In genomic region chr3:24500806-24501205, GRCh38 we compare ENCODE assay signal across 25 cellular contexts. TPM values are rescaled to one million over a fixed set of nuclear protein-coding genes. Genes with fewer than 3 reads are reported as not detected.
DNase-seq lines count a peak whose midpoint lies in the region; ATAC-seq, FAIRE-seq and TF ChIP-seq lines count a peak whose summit lies in the region.
"Had no signal": no experiment of that assay in that cellular context is flagged by ENCODE, and none has a peak within 500 bp of the region (broad histone marks: within the 10 kb centered on the region; RNA-seq: fewer than 3 reads in every experiment).

No MANE protein-coding gene starts in this region.

- TF ChIP-seq CTCF in A549 (IDR thresholded peaks at IDR 0.05) = no peak
- no peak for TF ChIP-seq CTCF in PC-3 (conservative IDR thresholded peaks at IDR 0.05; ENCODE audit: low read depth, low read length)
- no peak for TF ChIP-seq CTCF in endothelial cell of umbilical vein (IDR thresholded peaks at IDR 0.05; ENCODE audit: extremely low read depth in 1 of 2, insufficient read depth in 1 of 2, low read depth in 1 of 2, low read length in 2 of 2)
- no peak for TF ChIP-seq CTCF in CD4-positive, alpha-beta T cell (IDR thresholded peaks at IDR 0.05)

- H3K27ac Mint-ChIP-seq in CD4-positive, alpha-beta T cell = no peak overlapping the region
- H3K27ac Mint-ChIP-seq: CD8-positive, alpha-beta T cell; H9 had no signal

- H3K79me2 ChIP-seq in GM23248 (ENCODE audit: insufficient read depth) (no peaks in the 10 kb centered on the region), PC-3 (ENCODE audit: low read length) (no peaks in the 10 kb centered on the region), endothelial cell of umbilical vein (ENCODE audit: control insufficient read depth, insufficient read depth, low read length) (no peaks in the 10 kb centered on the region)

- H3K27me3 Mint-ChIP-seq in CD4-positive, alpha-beta T cell = peaks cover 33% of the 10 kb centered on the region

- POLR2A ChIA-PET in A549 (lab: Yijun Ruan, JAX) (no interaction called here), PC-3 (lab: Charles Lee; ENCODE audit: unreplicated experiment) (interaction anchor here (0.6 to 0.7 kb wide), 2 partner anchors 83 to 312 kb away, joined by 4 to 8 read pairs; no protein-coding TSS in a partner anchor), endothelial cell of umbilical vein (lab: Charles Lee) (no interaction called here)
- POLR2A ChIA-PET in CD4-positive, alpha-beta T cell (lab: Charles Lee) = no interaction called here

- no peak overlapping the region; the same call in 2 of the 3 replicates for H3K4me2 ChIP-seq in A549
- no peak overlapping the region for H3K4me2 ChIP-seq in GM23248 (ENCODE audit: unreplicated experiment)
- peak overlapping the region; percentile 34; the same call in 1 of the 2 replicates for H3K4me2 ChIP-seq in PC-3 (ENCODE audit: low read length)
- no peak overlapping the region for H3K4me2 ChIP-seq in endothelial cell of umbilical vein (ENCODE audit: insufficient read depth, low read length)

- CTCF ChIA-PET in A549 (lab: Yijun Ruan, JAX) (interaction anchor here (0.6 to 1.9 kb wide), 5 partner anchors 16 to 574 kb away, joined by 3 to 4 read pairs (median 3); no protein-coding TSS in a partner anchor), PC-3 (lab: Charles Lee) (interaction anchor here (0.6 kb wide), 1 partner anchor 510 kb away, joined by 3 read pairs; no protein-coding TSS in a partner anchor), endothelial cell of umbilical vein (lab: Charles Lee) (interaction anchor here (1.3 to 1.4 kb wide), 2 partner anchors 25 to 180 kb away, joined by 3 to 5 read pairs; no protein-coding TSS in a partner anchor)
- CTCF ChIA-PET in CD4-positive, alpha-beta T cell (lab: Charles Lee) = no interaction called here

- H3K9me3 Mint-ChIP-seq in CD4-positive, alpha-beta T cell = no peaks in the 10 kb centered on the region
- H3K9me3 Mint-ChIP-seq: CD8-positive, alpha-beta T cell; H9 had no signal

- TF ChIP-seq POLR2A in A549 (IDR thresholded peaks at IDR 0.05; ENCODE audit: low read length) (no peak), endothelial cell of umbilical vein (IDR thresholded peaks at IDR 0.05; ENCODE audit: low read depth, low read length) (no peak)

- no peak overlapping the region for H3K4me3 Mint-ChIP-seq in CD4-positive, alpha-beta T cell
- H3K4me3 Mint-ChIP-seq: CD8-positive, alpha-beta T cell; H9 had no signal

- FAIRE-seq in A549 (lab: Jason Lieb, UNC) (peak; percentile 7), endothelial cell of umbilical vein (lab: Jason Lieb, UNC) (peak; percentile 8)
- FAIRE-seq: GM12891, GM18507, H1 had no signal

- H3K36me3 Mint-ChIP-seq in CD4-positive, alpha-beta T cell (ENCODE audit: low read depth) = no peaks in the 10 kb centered on the region
- H3K36me3 Mint-ChIP-seq: CD8-positive, alpha-beta T cell had no signal

- DNase-seq in A549 (ENCODE audit: low read depth in 1 of 2, low spot score in 1 of 2) (no peak), GM23248 (peak; percentile 31), PC-3 (peak; percentile 52), endothelial cell of umbilical vein (ENCODE audit: low read depth, low spot score) (no peak), GM19240 (ENCODE audit: insufficient read length, low spot score) (no peak), DMS153 treated with DMSO at 0.1 percent for 48 hours (lab: John Stamatoyannopoulos, UW; ENCODE audit: unreplicated experiment) (no peak)
- DNase-seq in CD4-positive, alpha-beta T cell = no peak
- DNase-seq: 8988T; BE2C; Calu3; CD8-positive, alpha-beta T cell; DMS53; DND-41; EL; H9; IMR-90; Karpas-422; KBM-7 had no signal

- H3F3A ChIP-seq in GM23248 (ENCODE audit: insufficient read depth) (peaks cover 14% of the 10 kb centered on the region; the same call in 1 of the 2 replicates), PC-3 (ENCODE audit: low read length, unreplicated experiment) (no peaks in the 10 kb centered on the region)

- intact Hi-C loops in PC-3 (cut with micrococcal nuclease) (no loop called here), endothelial cell of umbilical vein (cut with micrococcal nuclease) (no loop called here)
- intact Hi-C loops in CD4-positive, alpha-beta T cell (cut with DNase I, micrococcal nuclease) = no loop called here

- ATAC-seq in A549 = no peak
- ATAC-seq in PC-3 = peak; percentile 33
- no peak for ATAC-seq in CD4-positive, alpha-beta T cell (ENCODE audit: poor library complexity)
- ATAC-seq in GM19035 (IDR thresholded peaks at IDR 0.05; ENCODE audit: unreplicated experiment) = no peak
- ATAC-seq: CD8-positive, alpha-beta T cell had no signal

- H3K9me2 ChIP-seq in GM23248 (ENCODE audit: insufficient read depth) = no peaks in the 10 kb centered on the region
- no peaks in the 10 kb centered on the region for H3K9me2 ChIP-seq in PC-3 (replicated peaks; ENCODE audit: low read length)

- H3K27ac ChIP-seq in A549 = no peak overlapping the region
- H3K27ac ChIP-seq in GM23248 = no peak overlapping the region
- peak overlapping the region; percentile 37 for H3K27ac ChIP-seq in PC-3 (ENCODE audit: low read length)
- no peak overlapping the region for H3K27ac ChIP-seq in endothelial cell of umbilical vein (ENCODE audit: insufficient read depth, low read depth, low read length)
- H3K27ac ChIP-seq in CD4-positive, alpha-beta T cell (ENCODE audit: low read depth, low read length) = no peak overlapping the region
- H3K27ac ChIP-seq: C4-2B, HL-60 had no signal

- dilution Hi-C loops in endothelial cell of umbilical vein (cut with MboI; ENCODE audit: extremely low pct_ligation_motif_present, low sequenced_read_pairs) = no loop called here

- no peaks in the 10 kb centered on the region for H3K27me3 ChIP-seq in GM23248 (replicated peaks; ENCODE audit: insufficient read depth)
- H3K27me3 ChIP-seq in PC-3 (ENCODE audit: low read length) = no peaks in the 10 kb centered on the region
- no peaks in the 10 kb centered on the region for H3K27me3 ChIP-seq in endothelial cell of umbilical vein (ENCODE audit: control insufficient read depth in 2 of 2, insufficient read depth in 2 of 2, low read length in 2 of 2)
- H3K27me3 ChIP-seq in CD4-positive, alpha-beta T cell (ENCODE audit: control insufficient read depth, insufficient read depth, low read length) = peaks cover 16% of the 10 kb centered on the region

- H3K4me3 ChIP-seq in A549 (no peak overlapping the region), GM23248 (no peak overlapping the region), PC-3 (ENCODE audit: low read length) (no peak overlapping the region), endothelial cell of umbilical vein (replicated peaks in 1 of 3; ENCODE audit: insufficient read depth in 1 of 3, low read depth in 1 of 3, low read length in 3 of 3) (no peak overlapping the region)

- H3K9me3 ChIP-seq in A549 = no peaks in the 10 kb centered on the region
- no peaks in the 10 kb centered on the region for H3K9me3 ChIP-seq in GM23248 (ENCODE audit: low read depth)
- no peaks in the 10 kb centered on the region for H3K9me3 ChIP-seq in PC-3 (ENCODE audit: low read length)
- H3K9me3 ChIP-seq in endothelial cell of umbilical vein (replicated peaks; ENCODE audit: control insufficient read depth, insufficient read depth, low read length) = no peaks in the 10 kb centered on the region
- H3K9me3 ChIP-seq in CD4-positive, alpha-beta T cell (ENCODE audit: control insufficient read depth, low read length) = no peaks in the 10 kb centered on the region
- H3K9me3 ChIP-seq: BE2C had no signal

- WGBS in A549 (ENCODE audit: missing lambda C conversion rate) = 73% methylated on average over 1 of the region's 1 CpG
- 94 to 100% methylated on average over 1 of the region's 1 CpG for WGBS in GM23248 (ENCODE audit: low coverage in 1 of 2, low lambda C conversion rate in 2 of 2, missing lambda C conversion rate in 2 of 2), 2 experiments

- no peak overlapping the region for H3K9ac ChIP-seq in GM23248
- no peak overlapping the region for H3K9ac ChIP-seq in PC-3 (ENCODE audit: low read length)
- H3K9ac ChIP-seq in endothelial cell of umbilical vein (replicated peaks; ENCODE audit: extremely low read depth, insufficient read depth, low read length) = no peak overlapping the region

- no peak for TF ChIP-seq RAD21 in A549 (conservative IDR thresholded peaks at IDR 0.05 in 1 of 2, IDR thresholded peaks at IDR 0.05 in 1 of 2)

- no peaks in the 10 kb centered on the region for H4K20me1 ChIP-seq in GM23248 (ENCODE audit: insufficient read depth)
- no peaks in the 10 kb centered on the region for H4K20me1 ChIP-seq in PC-3 (ENCODE audit: low read length)
- H4K20me1 ChIP-seq in endothelial cell of umbilical vein (replicated peaks; ENCODE audit: control insufficient read depth, extremely low read depth, insufficient read depth, low read length) = no peaks in the 10 kb centered on the region

- H3K36me3 ChIP-seq in GM23248 (ENCODE audit: low read depth) = no peaks in the 10 kb centered on the region
- H3K36me3 ChIP-seq in PC-3 (ENCODE audit: low read depth, low read length) = no peaks in the 10 kb centered on the region
- H3K36me3 ChIP-seq in endothelial cell of umbilical vein (ENCODE audit: control insufficient read depth in 2 of 2, extremely low read depth in 1 of 2, insufficient read depth in 2 of 2, low read length in 2 of 2) = no peaks in the 10 kb centered on the region
- H3K36me3 ChIP-seq: BE2C had no signal

- H3K4me1 ChIP-seq in A549 (peaks cover 23% of the 10 kb centered on the region), GM23248 (ENCODE audit: insufficient read depth) (peaks cover 9% of the 10 kb centered on the region; the same call in 1 of the 2 replicates), PC-3 (ENCODE audit: insufficient read depth, low read length) (peaks cover 46% of the 10 kb centered on the region), endothelial cell of umbilical vein (ENCODE audit: control insufficient read depth, extremely low read depth, insufficient read depth, low read length) (no peaks in the 10 kb centered on the region)
- H3K4me1 ChIP-seq: BE2C had no signal

- no peak overlapping the region for H2AFZ ChIP-seq in GM23248
- H2AFZ ChIP-seq in PC-3 (ENCODE audit: low read length) = no peak overlapping the region
- no peak overlapping the region for H2AFZ ChIP-seq in endothelial cell of umbilical vein (ENCODE audit: low read depth, low read length)

- no peak for TF ChIP-seq EP300 in A549 (IDR thresholded peaks at IDR 0.05)

- no peaks in the 10 kb centered on the region for H3K4me1 Mint-ChIP-seq in CD4-positive, alpha-beta T cell (ENCODE audit: low read depth)

- no TSS peak for BruUV-seq in PC-3 (replicated peaks; lab: Mats Ljungman, UMichigan)
- BruUV-seq in endothelial cell of umbilical vein (replicated peaks; lab: Mats Ljungman, UMichigan) = no TSS peak

- no peaks in the 10 kb centered on the region for H3K9me1 ChIP-seq in endothelial cell of umbilical vein (replicated peaks; ENCODE audit: control insufficient read depth, extremely low read depth, insufficient read depth, low read length)

- in situ Hi-C loops in GM23248 (cut with MboI) = no loop called here

RNA-seq across cellular contexts. Expression of gene THRB, which starts 6.2 kb away (rescaled TPM):
- polyA plus RNA-seq in A549 (2011; rRNA removed) (2.0 and 2.6 TPM in 2 replicates), A549 (2017; fragmentation: RNase III; extraction: RNeasy Plus Mini Kit Qiagen cat#74134 plus additional on column Dnase treatment) (2.2 to 2.3 TPM (median 2.3 TPM) in 3 replicates), GM23248 (2016; fragmentation: Nextera tagmentation; extraction: Ambion mirVana) (3.3 and 3.9 TPM in 2 replicates), endothelial cell of umbilical vein (0.06 and 0.13 TPM in 2 replicates)
- 0.16 and 0.25 TPM in 2 replicates for polyA plus RNA-seq in A549 (2012; cell fraction: cytosol; rRNA removed)
- polyA plus RNA-seq in A549 (2012; cell fraction: nucleus; rRNA removed) = 0.22 and 0.37 TPM in 2 replicates
- 3.3 and 4.1 TPM in 2 replicates for polyA minus RNA-seq in A549 (2011; rRNA and poly(A)+ RNA removed)
- 2.9 and 5.1 TPM in 2 replicates for total RNA-seq in GM23248 (2014; rRNA removed; shearing (Covaris generic))
- total RNA-seq in PC-3 (2014; rRNA removed) (7.0 and 9.7 TPM in 2 replicates), endothelial cell of umbilical vein (0.18 TPM in 1 of 2 replicates, not detected in the other)
- 0.04 TPM in 2 replicates for polyA plus RNA-seq in endothelial cell of umbilical vein (2011; cell fraction: cytosol; rRNA removed)
- 0.04 and 0.11 TPM in 2 replicates for polyA plus RNA-seq in endothelial cell of umbilical vein (2011; cell fraction: nucleus; rRNA removed)
- polyA plus RNA-seq in endothelial cell of umbilical vein (2012) = 0.08 and 0.17 TPM in 2 replicates
- polyA minus RNA-seq in endothelial cell of umbilical vein = 0.25 and 0.41 TPM in 2 replicates
- polyA minus RNA-seq in endothelial cell of umbilical vein (2011; cell fraction: cytosol; rRNA and poly(A)+ RNA removed) = 2.7 TPM
- polyA minus RNA-seq in endothelial cell of umbilical vein (2011; cell fraction: nucleus; rRNA and poly(A)+ RNA removed) = 0.14 and 0.19 TPM in 2 replicates
- not detected for total RNA-seq in CD4-positive, alpha-beta T cell
- total RNA-seq: CD8-positive, alpha-beta T cell; G401 had no signal
- polyA plus RNA-seq: IMR-90 had no signal

Comparison
In these comparisons a context has a peak if more than half of its experiments do, and no peak if none do; other contexts are left out.
1. DNase-seq: peak in GM23248 (single experiment) and PC-3 (single experiment); none in A549 (0 of 2), endothelial cell of umbilical vein (single experiment), CD4-positive, alpha-beta T cell (0 of 10), GM19240 (single experiment) and DMS153 treated with DMSO at 0.1 percent for 48 hours (single experiment).